2 cellular contexts compared by ENCODE assay signal in genomic region chrX:40759374-40759773, GRCh38.
TF ChIP-seq lines count a peak whose summit lies in the region.

No MANE protein-coding gene starts in this region.

TF ChIP-seq in GM12891, 5 proteins besides CTCF, POLR2A, EP300 and RAD21 (continued from another document):
- TF ChIP-seq POLR2AphosphoS5 (IDR thresholded peaks at IDR 0.05; ENCODE audit: low read depth, low read length) (no peak), POU2F2 (IDR thresholded peaks at IDR 0.05; ENCODE audit: low read depth, low read length) (no peak), TAF1 (IDR thresholded peaks at IDR 0.05; ENCODE audit: low read depth, low read length) (no peak)
TF ChIP-seq in GM12891: peak in this region for 0.

TF ChIP-seq in GM12878, 131 proteins besides CTCF, POLR2A, EP300 and RAD21 (continued from another document):
- TF ChIP-seq SIN3A (IDR thresholded peaks at IDR 0.05; ENCODE audit: low read depth, low read length) (no peak), CUX1 (IDR thresholded peaks at IDR 0.05; ENCODE audit: insufficient replicate concordance, low read depth, low read length) (no peak), POLR2AphosphoS2 (IDR thresholded peaks at IDR 0.05; ENCODE audit: low read depth, low read length) (no peak)
